1 cellular context compared by ENCODE assay signal in the genomic region with DNA sequence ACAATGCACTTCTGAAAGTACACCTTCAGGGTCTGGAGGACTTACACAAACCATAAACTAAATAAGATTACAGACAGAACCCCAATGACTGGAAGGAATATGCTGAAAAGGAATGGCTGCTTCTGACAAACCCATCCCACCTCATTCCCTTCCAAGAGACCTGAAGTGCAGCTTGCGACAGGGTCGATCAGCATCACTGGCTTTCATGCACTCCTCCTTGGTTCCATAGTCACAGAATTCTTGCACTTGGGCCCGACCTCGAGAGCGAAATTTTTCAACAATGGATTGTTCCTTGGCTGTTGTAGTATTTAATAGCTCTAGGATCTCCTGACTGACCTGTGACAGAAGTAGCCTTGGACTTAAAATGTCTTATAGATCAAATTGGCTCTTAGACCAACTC.
TF ChIP-seq lines count a peak whose summit lies in the region.

No MANE protein-coding gene starts in this region.

TF ChIP-seq in GM23338, 12 proteins besides CTCF, POLR2A, EP300 and RAD21:
- no peak for TF ChIP-seq CREB1 (CRISPR knock-in tag; IDR thresholded peaks at IDR 0.05; ENCODE audit: low read depth)
- TF ChIP-seq, protein P1, sequence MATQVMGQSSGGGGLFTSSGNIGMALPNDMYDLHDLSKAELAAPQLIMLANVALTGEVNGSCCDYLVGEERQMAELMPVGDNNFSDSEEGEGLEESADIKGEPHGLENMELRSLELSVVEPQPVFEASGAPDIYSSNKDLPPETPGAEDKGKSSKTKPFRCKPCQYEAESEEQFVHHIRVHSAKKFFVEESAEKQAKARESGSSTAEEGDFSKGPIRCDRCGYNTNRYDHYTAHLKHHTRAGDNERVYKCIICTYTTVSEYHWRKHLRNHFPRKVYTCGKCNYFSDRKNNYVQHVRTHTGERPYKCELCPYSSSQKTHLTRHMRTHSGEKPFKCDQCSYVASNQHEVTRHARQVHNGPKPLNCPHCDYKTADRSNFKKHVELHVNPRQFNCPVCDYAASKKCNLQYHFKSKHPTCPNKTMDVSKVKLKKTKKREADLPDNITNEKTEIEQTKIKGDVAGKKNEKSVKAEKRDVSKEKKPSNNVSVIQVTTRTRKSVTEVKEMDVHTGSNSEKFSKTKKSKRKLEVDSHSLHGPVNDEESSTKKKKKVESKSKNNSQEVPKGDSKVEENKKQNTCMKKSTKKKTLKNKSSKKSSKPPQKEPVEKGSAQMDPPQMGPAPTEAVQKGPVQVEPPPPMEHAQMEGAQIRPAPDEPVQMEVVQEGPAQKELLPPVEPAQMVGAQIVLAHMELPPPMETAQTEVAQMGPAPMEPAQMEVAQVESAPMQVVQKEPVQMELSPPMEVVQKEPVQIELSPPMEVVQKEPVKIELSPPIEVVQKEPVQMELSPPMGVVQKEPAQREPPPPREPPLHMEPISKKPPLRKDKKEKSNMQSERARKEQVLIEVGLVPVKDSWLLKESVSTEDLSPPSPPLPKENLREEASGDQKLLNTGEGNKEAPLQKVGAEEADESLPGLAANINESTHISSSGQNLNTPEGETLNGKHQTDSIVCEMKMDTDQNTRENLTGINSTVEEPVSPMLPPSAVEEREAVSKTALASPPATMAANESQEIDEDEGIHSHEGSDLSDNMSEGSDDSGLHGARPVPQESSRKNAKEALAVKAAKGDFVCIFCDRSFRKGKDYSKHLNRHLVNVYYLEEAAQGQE (IDR thresholded peaks at IDR 0.05; ENCODE audit: unreplicated experiment): no peak
- no peak for TF ChIP-seq JUNB (IDR thresholded peaks at IDR 0.05; ENCODE audit: unreplicated experiment)
